ENCODE assay signal across 8 cellular contexts in genomic region chr6:69791065-69791471, GRCh38. TPM values are rescaled to one million over a fixed set of nuclear protein-coding genes. Genes with fewer than 3 reads are reported as not detected.
DNase-seq lines count a peak whose midpoint lies in the region; ATAC-seq and TF ChIP-seq lines count a peak whose summit lies in the region.

No MANE protein-coding gene starts in this region.

- CTCF ChIA-PET in CD8-positive, alpha-beta T cell (lab: Charles Lee): no interaction called here

- no peak for TF ChIP-seq CTCF in CD8-positive, alpha-beta T cell (IDR thresholded peaks at IDR 0.05)
- TF ChIP-seq CTCF in GM10266 (IDR thresholded peaks at IDR 0.05; ENCODE audit: control insufficient read depth, insufficient read depth, low read depth, missing control alignments): no peak
- no peak for TF ChIP-seq CTCF in dorsolateral prefrontal cortex (IDR thresholded peaks at IDR 0.05 in 54 of 56, conservative IDR thresholded peaks at IDR 0.05 in 2 of 56; ENCODE audit: low read depth in 1 of 56, partially characterized antibody in 56 of 56)

- peaks cover 12% of the 10 kb centered on the region for H3K4me1 ChIP-seq in CD8-positive, alpha-beta T cell (ENCODE audit: insufficient read depth, low read length)
- peaks cover 13% of the 10 kb centered on the region; the same call in 1 of the 2 replicates for H3K4me1 ChIP-seq in iPS-20b (ENCODE audit: insufficient read depth, low read length)

- H3K36me3 Mint-ChIP-seq in CD8-positive, alpha-beta T cell: peaks cover 30% of the 10 kb centered on the region

- H3K9me3 Mint-ChIP-seq in CD8-positive, alpha-beta T cell: no peaks in the 10 kb centered on the region

- intact Hi-C loops in CD8-positive, alpha-beta T cell (cut with DNase I, micrococcal nuclease): loop anchor here (10.0 kb wide), 2 partner anchors 774 to 1494 kb away; partner anchors contain the start of genes OGFRL1 (in 1 of the 2) and SDHAF4 (in 1 of the 2)
- intact Hi-C loops in dorsolateral prefrontal cortex (cut with DNase I): no loop called here

- DNase-seq in CD8-positive, alpha-beta T cell: no peak
- DNase-seq in M059J (ENCODE audit: low read depth) (peak; percentile 4), GM10266 (ENCODE audit: extremely low spot score) (no peak), NCI-H82 treated with DMSO at 0.1 percent for 48 hours (lab: John Stamatoyannopoulos, UW; ENCODE audit: unreplicated experiment) (no peak), dorsolateral prefrontal cortex (no peak)

- H3K4me3 ChIP-seq in CD8-positive, alpha-beta T cell (ENCODE audit: low read depth, low read length): no peak overlapping the region
- no peak overlapping the region for H3K4me3 ChIP-seq in iPS-20b (ENCODE audit: low read length)
- no peak overlapping the region for H3K4me3 ChIP-seq in dorsolateral prefrontal cortex

- H3K27ac Mint-ChIP-seq in CD8-positive, alpha-beta T cell: peak overlapping the region; percentile 66

- ATAC-seq in CD8-positive, alpha-beta T cell: no peak
- ATAC-seq in GM21529 (IDR thresholded peaks at IDR 0.05; ENCODE audit: unreplicated experiment) (peak; percentile 42), HG03280 (IDR thresholded peaks at IDR 0.05; ENCODE audit: unreplicated experiment) (no peak)

- H3K27me3 ChIP-seq in CD8-positive, alpha-beta T cell (ENCODE audit: insufficient read depth, low read length): no peaks in the 10 kb centered on the region
- H3K27me3 ChIP-seq in iPS-20b (ENCODE audit: insufficient read depth, low read length) (no peaks in the 10 kb centered on the region), dorsolateral prefrontal cortex (no peaks in the 10 kb centered on the region)

- H3K9ac ChIP-seq in iPS-20b (ENCODE audit: low read depth, low read length): 0 out of 2 replicates have a peak overlapping the region, but pooled peaks have one; percentile 40

- H3K27me3 Mint-ChIP-seq in CD8-positive, alpha-beta T cell (ENCODE audit: low read depth): no peaks in the 10 kb centered on the region

- H3K36me3 ChIP-seq in CD8-positive, alpha-beta T cell (ENCODE audit: insufficient read depth, low read length): no peaks in the 10 kb centered on the region
- H3K36me3 ChIP-seq in iPS-20b (ENCODE audit: insufficient read depth, low read depth, low read length): peaks cover 16% of the 10 kb centered on the region

- no peak overlapping the region for H3K4me3 Mint-ChIP-seq in CD8-positive, alpha-beta T cell

- POLR2A ChIA-PET in CD8-positive, alpha-beta T cell (lab: Charles Lee): no interaction called here

- no peak overlapping the region for H3K27ac ChIP-seq in CD8-positive, alpha-beta T cell (ENCODE audit: low read depth, low read length)
- H3K27ac ChIP-seq in iPS-20b (ENCODE audit: low read length): no peak overlapping the region
- peak overlapping the region in 2 of 59 donors; percentile 10 to 32 for H3K27ac ChIP-seq in dorsolateral prefrontal cortex

- H3K9me3 ChIP-seq in CD8-positive, alpha-beta T cell (ENCODE audit: low read length): no peaks in the 10 kb centered on the region
- H3K9me3 ChIP-seq in iPS-20b (ENCODE audit: insufficient read depth, low read depth, low read length): no peaks in the 10 kb centered on the region

- H3K4me1 Mint-ChIP-seq in CD8-positive, alpha-beta T cell (ENCODE audit: low read depth): peaks cover 70% of the 10 kb centered on the region

RNA-seq across cellular contexts. Expression of gene LMBRD1, which starts 5.7 kb away (rescaled TPM):
- 10 to 100 TPM; 39.2 to 40.3 TPM for total RNA-seq in CD8-positive, alpha-beta T cell
- 25.2 and 30.3 TPM in 2 replicates for total RNA-seq in M059J (2014; rRNA removed; shearing (Covaris generic))
- total RNA-seq in dorsolateral prefrontal cortex: 100 to 1,000 TPM in 7 of 120 experiments, 10 to 100 TPM in 113; 58.1 to 116 (median 84.2) TPM

Comparison
In these comparisons a context has a peak if more than half of its experiments do, and no peak if none do; other contexts are left out.
1. intact Hi-C loops: an anchor here in CD8-positive, alpha-beta T cell (10.0 kb wide); none called in dorsolateral prefrontal cortex.